8 cellular contexts compared by ENCODE assay signal in genomic region chr11:507727-508515, GRCh38. TPM values are rescaled to one million over a fixed set of nuclear protein-coding genes. Genes with fewer than 3 reads are reported as not detected.
DNase-seq lines count a peak whose midpoint lies in the region; ATAC-seq, FAIRE-seq and TF ChIP-seq lines count a peak whose summit lies in the region.

No MANE protein-coding gene starts in this region.

- no peak for TF ChIP-seq CTCF in DND-41 (IDR thresholded peaks at IDR 0.05; ENCODE audit: borderline replicate concordance, extremely low read depth, low read length, poor library complexity, severe bottlenecking)
- TF ChIP-seq CTCF in Peyer's patch (IDR thresholded peaks at IDR 0.05): no peak
- TF ChIP-seq CTCF in epithelial cell of proximal tubule (conservative IDR thresholded peaks at IDR 0.05; ENCODE audit: low read depth, low read length): no peak
- TF ChIP-seq CTCF in pancreas (IDR thresholded peaks at IDR 0.05): no peak

- ATAC-seq in DND-41 (ENCODE audit: insufficient read depth, low read depth) (no peak), pancreas (no peak)

- no peak for FAIRE-seq in pancreas (lab: Jason Lieb, UNC)

- peaks cover 27% of the 10 kb centered on the region for H3K4me1 ChIP-seq in DND-41 (ENCODE audit: insufficient read depth, low read length)
- H3K4me1 ChIP-seq in Peyer's patch: peaks cover 6 to 39% (median 14%) of the 10 kb centered on the region in 4 donors
- H3K4me1 ChIP-seq in pancreas: peaks cover 5 to 16% (median 11%) of the 10 kb centered on the region in 3 donors

- 47 to 49% methylated on average over 45 of the region's 45 CpGs for WGBS in pancreas, 2 donors

- peak overlapping the region in 1 of 2 experiments; percentile 55; a peak in 2 of 4 replicates for H3K4me3 ChIP-seq in DND-41 (ENCODE audit: low read depth in 1 of 2, low read length in 2 of 2)
- H3K4me3 ChIP-seq in Peyer's patch: peak overlapping the region; percentile 79 to 100 (median 88)
- peak overlapping the region; percentile 82 for H3K4me3 ChIP-seq in epithelial cell of proximal tubule (ENCODE audit: low read depth, low read length)
- H3K4me3 ChIP-seq in pancreas: peak overlapping the region; percentile 37 to 63 (median 54)

- peaks cover 40% of the 10 kb centered on the region for H3K79me2 ChIP-seq in DND-41 (ENCODE audit: insufficient read depth, low read length)

- H3K36me3 ChIP-seq in DND-41 (ENCODE audit: insufficient read depth, low read length): peaks cover 32% of the 10 kb centered on the region
- H3K36me3 ChIP-seq in Peyer's patch: peaks cover 0 to 18% (median 0%) of the 10 kb centered on the region in 3 donors
- H3K36me3 ChIP-seq in pancreas: no peaks in the 10 kb centered on the region

- peak overlapping the region; percentile 30 for H2AFZ ChIP-seq in DND-41 (ENCODE audit: low read depth, low read length)

- H3K27me3 ChIP-seq in DND-41 (ENCODE audit: insufficient read depth, low read length, poor library complexity) (no peaks in the 10 kb centered on the region), Peyer's patch (no peaks in the 10 kb centered on the region), pancreas (no peaks in the 10 kb centered on the region)

- DNase-seq in DND-41 (no peak), Peyer's patch (peak in 1 of 3 donors; percentile 57), epithelial cell of proximal tubule (ENCODE audit: low read depth) (no peak), pancreas (peak in 3 of 6 donors; percentile 40 to 53 (median 49)), NCI-H187 (lab: John Stamatoyannopoulos, UW) (no peak), foreskin melanocyte (no peak), NCI-H1105 treated with DMSO at 0.1 percent for 48 hours (lab: John Stamatoyannopoulos, UW) (no peak), NCI-H510A treated with DMSO at 0.1 percent for 48 hours (lab: John Stamatoyannopoulos, UW) (no peak)

- H3K9ac ChIP-seq in DND-41 (ENCODE audit: low read depth, low read length): peak overlapping the region; percentile 48

- intact Hi-C loops in pancreas (cut with DNase I): no loop called here

- no peak for TF ChIP-seq POLR2A in Peyer's patch (IDR thresholded peaks at IDR 0.05)

- no peaks in the 10 kb centered on the region for H3K9me3 ChIP-seq in DND-41 (ENCODE audit: insufficient read depth, low read length, severe bottlenecking)
- H3K9me3 ChIP-seq in Peyer's patch: no peaks in the 10 kb centered on the region
- no peaks in the 10 kb centered on the region for H3K9me3 ChIP-seq in pancreas

- H4K20me1 ChIP-seq in DND-41 (ENCODE audit: insufficient read depth, low read length): peaks cover 11% of the 10 kb centered on the region

- H3K4me2 ChIP-seq in DND-41 (ENCODE audit: insufficient read depth, low read length): peak overlapping the region; percentile 81

- H3K27ac ChIP-seq in DND-41 (ENCODE audit: low read length): peak overlapping the region; percentile 28; the same call in 1 of the 2 replicates
- H3K27ac ChIP-seq in Peyer's patch: peak overlapping the region; percentile 99 to 100 (median 100)
- peak overlapping the region; percentile 92 to 99 (median 96) for H3K27ac ChIP-seq in pancreas

RNA-seq across cellular contexts. Expression of gene RNH1, which starts 0.9 kb away (rescaled TPM):
- total RNA-seq in Peyer's patch: 100 to 1,000 TPM; 130 to 157 (median 137) TPM
- total RNA-seq in epithelial cell of proximal tubule: 163 and 204 TPM in 2 replicates
- total RNA-seq in pancreas: 10 to 100 TPM; 38.9 to 65.1 (median 59.1) TPM
- 10 to 100 TPM; 66.8 to 87.7 TPM for polyA plus RNA-seq in pancreas

RNA-seq across cellular contexts. Expression of gene HRAS, which starts 27.5 kb away (rescaled TPM):
- 10 to 100 TPM; 27.4 to 55.3 (median 35.1) TPM for total RNA-seq in Peyer's patch
- total RNA-seq in epithelial cell of proximal tubule: 63.2 and 128 TPM in 2 replicates
- 10 to 100 TPM; 10.4 to 22.6 (median 19.2) TPM for total RNA-seq in pancreas
- 100 to 1,000 TPM; 103 to 130 TPM for polyA plus RNA-seq in pancreas

RNA-seq across cellular contexts. Expression of gene LRRC56, which starts 29.4 kb away (rescaled TPM):
- total RNA-seq in Peyer's patch (1 to 10 TPM in 2 of 4 donors, under 1 TPM in 2; 0.67 to 4.1 (median 2.4) TPM), epithelial cell of proximal tubule (0.87 and 1.6 TPM in 2 replicates), pancreas (1 to 10 TPM in 5 of 6 donors, under 1 TPM in 1; 0.98 to 2.0 (median 1.6) TPM)
- 1 to 10 TPM; 5.4 to 7.3 TPM for polyA plus RNA-seq in pancreas

RNA-seq across cellular contexts. Expression of gene LMNTD2, which starts 52.6 kb away (rescaled TPM):
- total RNA-seq in Peyer's patch: 10 to 100 TPM in 3 of 4 donors, 1 to 10 TPM in 1; 6.6 to 32.9 (median 14.1) TPM
- 1.5 and 2.2 TPM in 2 replicates for total RNA-seq in epithelial cell of proximal tubule
- total RNA-seq in pancreas: 1 to 10 TPM; 2.7 to 6.9 (median 5.6) TPM
- 10 to 100 TPM; 10.4 to 24.2 TPM for polyA plus RNA-seq in pancreas

RNA-seq across cellular contexts. Expression of gene RASSF7, which starts 52.8 kb away (rescaled TPM):
- total RNA-seq in Peyer's patch: 100 to 1,000 TPM in 3 of 4 donors, 10 to 100 TPM in 1; 80.9 to 340 (median 172) TPM
- 106 and 154 TPM in 2 replicates for total RNA-seq in epithelial cell of proximal tubule
- 10 to 100 TPM; 17.6 to 35.7 (median 27.9) TPM for total RNA-seq in pancreas
- polyA plus RNA-seq in pancreas: 100 to 1,000 TPM; 171 to 253 TPM

Comparison
In these comparisons a context has a peak if more than half of its experiments do, and no peak if none do; other contexts are left out.
1. H3K27ac ChIP-seq: peak in every context shown above with its lines; median percentile 100 in Peyer's patch; 96 in pancreas; 28 in DND-41.